ENCODE assay signal across 26 cellular contexts in the genomic region with DNA sequence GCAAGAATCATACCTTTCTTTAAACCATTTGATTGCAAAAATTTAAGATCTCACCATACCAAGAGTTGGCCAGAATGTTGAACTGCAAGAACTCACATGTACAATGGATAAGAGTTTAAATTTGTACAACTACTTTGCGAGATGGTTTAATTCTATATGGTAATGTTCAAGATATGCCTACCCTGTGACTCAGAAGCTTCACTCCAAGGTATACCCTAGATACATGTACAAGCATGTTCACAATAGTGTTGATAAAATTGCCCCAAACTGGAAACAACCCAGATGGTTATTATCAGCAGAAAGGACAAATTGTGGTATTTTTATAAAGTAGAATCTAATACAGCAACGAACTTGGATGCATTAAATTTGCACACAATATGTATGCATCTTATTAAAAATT.
"Had no signal": no experiment of that assay in that cellular context is flagged by ENCODE, and none has a peak within 500 bp of the region (broad histone marks: within the 10 kb centered on the region; RNA-seq: fewer than 3 reads in every experiment).

No MANE protein-coding gene starts in this region.

- ATAC-seq: natural killer cell treated with Interleukin-12 subunit alpha and Interleukin-12 subunit beta and Interleukin-15 and Interleukin-18, amount 100 ng/mL, for 72 hours; psoas muscle; right cardiac atrium; right lobe of liver; stimulated activated effector memory CD8-positive, alpha-beta T cell treated with anti-CD3 and anti-CD28 coated beads, Interleukin-12 subunit alpha, Interleukin-12 subunit beta, amount 100 ng/mL, for 72 hours; stimulated activated naive B cell treated with anti-CD40 and anti-IgM and Interleukin-4, amounts not matched to agents 10 μg/mL and 1 μg/mL and 100 μg/mL, for 72 hours had no signal

- H3K4me3 ChIP-seq: ovary, psoas muscle, right lobe of liver, sigmoid colon, stomach, thoracic aorta, thyroid gland, tibial nerve, upper lobe of left lung, vagina had no signal

- H3K79me2 ChIP-seq: parathyroid adenoma had no signal

- H3K9me3 ChIP-seq: neutrophil, ovary, psoas muscle, right lobe of liver, sigmoid colon, thoracic aorta, thyroid gland, tibial nerve, upper lobe of left lung, vagina had no signal

- H3K36me3 ChIP-seq: neutrophil, ovary, right lobe of liver, sigmoid colon, stomach, thoracic aorta, thyroid gland, tibial nerve, upper lobe of left lung, vagina had no signal

- DNase-seq: nephron progenitor cell; nucleus accumbens; ovary; posterior cingulate gyrus; psoas muscle; right cardiac atrium; right lobe of liver; sigmoid colon; small intestine; stimulated activated CD4-positive, alpha-beta T cell treated with anti-CD3 and anti-CD28 coated beads, Interleukin-15, amount 100 ng/mL, for 24 hours; stimulated activated CD4-positive, alpha-beta T cell treated with anti-CD3 and anti-CD28 coated beads, Interleukin-2, amount 100 ng/mL, for 24 hours; stimulated activated CD4-positive, alpha-beta T cell treated with anti-CD3 and anti-CD28 coated beads, Interleukin-2, amount 100 ng/mL, for 48 hours; stimulated activated CD4-positive, alpha-beta T cell treated with anti-CD3 and anti-CD28 coated beads, Interleukin-4, amount 100 ng/mL, for 24 hours; stimulated activated naive B cell treated with anti-CD40 and anti-IgM and Interleukin-4, amounts not matched to agents 10 μg/mL and 1 μg/mL and 100 μg/mL, for 72 hours; stimulated activated naive CD4-positive, alpha-beta T cell treated with Interleukin-2 at 50 U/mL for 16 hours; stomach; thyroid gland; trophoblast cell; upper lobe of left lung had no signal

- H3K4me1 ChIP-seq: parathyroid adenoma, psoas muscle, right lobe of liver, thyroid gland, tibial nerve, upper lobe of left lung had no signal

- H3K27ac ChIP-seq: neutrophil, ovary, parathyroid adenoma, psoas muscle, right lobe of liver, sigmoid colon, stomach, thoracic aorta, thyroid gland, tibial nerve, upper lobe of left lung, vagina had no signal

- H2AFZ ChIP-seq: parathyroid adenoma had no signal

- H3K9ac ChIP-seq: parathyroid adenoma had no signal

- H3K27me3 ChIP-seq: neutrophil, ovary, right lobe of liver, sigmoid colon, stomach, thyroid gland, tibial nerve, upper lobe of left lung, vagina had no signal
